Comparison of ENCODE assay signal across 12 cellular contexts in genomic region chr1:12496154-12496961, GRCh38.
DNase-seq lines count a peak whose midpoint lies in the region; ATAC-seq and TF ChIP-seq lines count a peak whose summit lies in the region.
"Had no signal": no experiment of that assay in that cellular context is flagged by ENCODE, and none has a peak within 500 bp of the region (broad histone marks: within the 10 kb centered on the region; RNA-seq: fewer than 3 reads in every experiment).

No MANE protein-coding gene starts in this region.

- H3K4me1 ChIP-seq in CD8-positive, alpha-beta T cell (ENCODE audit: insufficient read depth, low read length) = no peaks in the 10 kb centered on the region
- H3K4me1 ChIP-seq in right cardiac atrium (ENCODE audit: control insufficient read depth, insufficient read depth, low read length) = peaks cover 6% of the 10 kb centered on the region
- H3K4me1 ChIP-seq: colonic mucosa had no signal

- peak overlapping the region; percentile 53 for H3K27ac Mint-ChIP-seq in CD8-positive, alpha-beta T cell
- H3K27ac Mint-ChIP-seq in activated B cell treated with CpG ODN at 0.5 μM for 24 hours (peak overlapping the region; percentile 41), progenitor cell of endocrine pancreas (peak overlapping the region; percentile 4)
- H3K27ac Mint-ChIP-seq: activated T-cell treated with anti-CD3 and anti-CD28 coated beads, Interleukin-2, amount 50 U/mL, for 24 hours had no signal

- no peaks in the 10 kb centered on the region for H3K9me3 ChIP-seq in CD8-positive, alpha-beta T cell (ENCODE audit: low read length)
- H3K9me3 ChIP-seq in right cardiac atrium (ENCODE audit: control insufficient read depth, low read length) = no peaks in the 10 kb centered on the region
- H3K9me3 ChIP-seq: colonic mucosa had no signal

- H3K27ac ChIP-seq in CD8-positive, alpha-beta T cell (ENCODE audit: low read depth, low read length) = no peak overlapping the region
- H3K27ac ChIP-seq in right cardiac atrium (ENCODE audit: low read length) = peak overlapping the region; percentile 63
- H3K27ac ChIP-seq: colonic mucosa had no signal

- DNase-seq in CD8-positive, alpha-beta T cell = no peak
- DNase-seq in activated B cell treated with CpG ODN at 0.5 μM for 24 hours (no peak), right cardiac atrium (peak in 1 of 3 donors; percentile 81), progenitor cell of endocrine pancreas (ENCODE audit: low spot score, unreplicated experiment) (no peak), SHP77 (lab: John Stamatoyannopoulos, UW) (no peak), lower leg skin (ENCODE audit: low spot score in 2 of 2) (no peak), GM20000 (ENCODE audit: low spot score) (no peak), NCI-H82 treated with DMSO at 0.1 percent for 48 hours (lab: John Stamatoyannopoulos, UW; ENCODE audit: unreplicated experiment) (no peak)
- DNase-seq: activated T-cell treated with anti-CD3 and anti-CD28 coated beads, Interleukin-2, amount 50 U/mL, for 24 hours; colonic mucosa; NCI-H1417 treated with DMSO at 0.1 percent for 48 hours had no signal

- no peak overlapping the region for H3K4me3 Mint-ChIP-seq in CD8-positive, alpha-beta T cell
- H3K4me3 Mint-ChIP-seq in activated B cell treated with CpG ODN at 0.5 μM for 24 hours (no peak overlapping the region), progenitor cell of endocrine pancreas (ENCODE audit: low read depth) (no peak overlapping the region)
- H3K4me3 Mint-ChIP-seq: activated T-cell treated with anti-CD3 and anti-CD28 coated beads, Interleukin-2, amount 50 U/mL, for 24 hours; natural killer cell treated with Interleukin-12 subunit alpha and Interleukin-12 subunit beta and Interleukin-15 and Interleukin-18, amount 100 ng/mL, for 72 hours had no signal

- H3K27me3 ChIP-seq in CD8-positive, alpha-beta T cell (ENCODE audit: insufficient read depth, low read length) = no peaks in the 10 kb centered on the region
- no peaks in the 10 kb centered on the region for H3K27me3 ChIP-seq in right cardiac atrium (ENCODE audit: control insufficient read depth, insufficient read depth)
- H3K27me3 ChIP-seq: colonic mucosa had no signal

- CTCF ChIA-PET in CD8-positive, alpha-beta T cell (lab: Charles Lee) = no interaction called here
- CTCF ChIA-PET in activated B cell treated with CpG ODN at 0.5 μM for 24 hours (lab: Charles Lee) = no interaction called here

- TF ChIP-seq CTCF in CD8-positive, alpha-beta T cell (IDR thresholded peaks at IDR 0.05) = no peak
- TF ChIP-seq CTCF in activated B cell treated with CpG ODN at 0.5 μM for 24 hours (IDR thresholded peaks at IDR 0.05) (no peak), progenitor cell of endocrine pancreas (IDR thresholded peaks at IDR 0.05; ENCODE audit: unreplicated experiment) (no peak), lower leg skin (IDR thresholded peaks at IDR 0.05) (no peak), GM20000 (IDR thresholded peaks at IDR 0.05; ENCODE audit: extremely low read depth, missing control alignments) (no peak)

- H3K4me1 Mint-ChIP-seq in CD8-positive, alpha-beta T cell (ENCODE audit: low read depth) = peaks cover 20% of the 10 kb centered on the region
- H3K4me1 Mint-ChIP-seq in activated B cell treated with CpG ODN at 0.5 μM for 24 hours (peaks cover 16% of the 10 kb centered on the region), progenitor cell of endocrine pancreas (ENCODE audit: low read depth) (peaks cover 26% of the 10 kb centered on the region)

- no peaks in the 10 kb centered on the region for H3K9me3 Mint-ChIP-seq in CD8-positive, alpha-beta T cell
- H3K9me3 Mint-ChIP-seq in activated B cell treated with CpG ODN at 0.5 μM for 24 hours = no peaks in the 10 kb centered on the region
- no peaks in the 10 kb centered on the region for H3K9me3 Mint-ChIP-seq in progenitor cell of endocrine pancreas (ENCODE audit: low read depth)
- H3K9me3 Mint-ChIP-seq: activated T-cell treated with anti-CD3 and anti-CD28 coated beads, Interleukin-2, amount 50 U/mL, for 24 hours; natural killer cell treated with Interleukin-12 subunit alpha and Interleukin-12 subunit beta and Interleukin-15 and Interleukin-18, amount 100 ng/mL, for 72 hours had no signal

- intact Hi-C loops in CD8-positive, alpha-beta T cell (cut with DNase I, micrococcal nuclease) = no loop called here
- intact Hi-C loops in activated B cell treated with CpG ODN at 0.5 μM for 24 hours (cut with micrococcal nuclease) = no loop called here
- intact Hi-C loops in right cardiac atrium (cut with DNase I) = no loop called here
- intact Hi-C loops in lower leg skin (cut with DNase I; ENCODE audit: low total_unique reads) = no loop called here

- TF ChIP-seq POLR2A in lower leg skin (IDR thresholded peaks at IDR 0.05) = no peak

- H3K36me3 Mint-ChIP-seq in CD8-positive, alpha-beta T cell = peaks cover 53% of the 10 kb centered on the region
- H3K36me3 Mint-ChIP-seq in activated B cell treated with CpG ODN at 0.5 μM for 24 hours (ENCODE audit: low read depth) = peaks cover 56% of the 10 kb centered on the region
- H3K36me3 Mint-ChIP-seq in progenitor cell of endocrine pancreas (ENCODE audit: insufficient read depth) = peaks cover 19% of the 10 kb centered on the region

- H3K27me3 Mint-ChIP-seq in CD8-positive, alpha-beta T cell (ENCODE audit: low read depth) = no peaks in the 10 kb centered on the region
- H3K27me3 Mint-ChIP-seq in activated B cell treated with CpG ODN at 0.5 μM for 24 hours = no peaks in the 10 kb centered on the region
- no peaks in the 10 kb centered on the region for H3K27me3 Mint-ChIP-seq in progenitor cell of endocrine pancreas
- H3K27me3 Mint-ChIP-seq: activated T-cell treated with anti-CD3 and anti-CD28 coated beads, Interleukin-2, amount 50 U/mL, for 24 hours; natural killer cell treated with Interleukin-12 subunit alpha and Interleukin-12 subunit beta and Interleukin-15 and Interleukin-18, amount 100 ng/mL, for 72 hours had no signal

- ATAC-seq in CD8-positive, alpha-beta T cell = no peak
- ATAC-seq in activated B cell treated with CpG ODN at 0.5 μM for 24 hours (ENCODE audit: low read depth) (peak; percentile 68), right cardiac atrium (peak; percentile 90 to 93)
- ATAC-seq: natural killer cell treated with Interleukin-12 subunit alpha and Interleukin-12 subunit beta and Interleukin-15 and Interleukin-18, amount 100 ng/mL, for 72 hours had no signal

- POLR2A ChIA-PET in CD8-positive, alpha-beta T cell (lab: Charles Lee) = interaction anchor here (1.2 to 1.3 kb wide), 2 partner anchors 14 to 21 kb away, joined by 3 to 4 read pairs; no protein-coding TSS in a partner anchor
- POLR2A ChIA-PET in activated B cell treated with CpG ODN at 0.5 μM for 24 hours (lab: Charles Lee) = no interaction called here

- 39% methylated on average over 9 of the region's 9 CpGs for WGBS in right cardiac atrium
- WGBS in lower leg skin, 2 donors = 93 to 96% methylated on average over 9 of the region's 9 CpGs

- no peaks in the 10 kb centered on the region for H3K36me3 ChIP-seq in CD8-positive, alpha-beta T cell (ENCODE audit: insufficient read depth, low read length)

- no peak overlapping the region for H3K4me3 ChIP-seq in CD8-positive, alpha-beta T cell (ENCODE audit: low read depth, low read length)
- H3K4me3 ChIP-seq in right cardiac atrium (ENCODE audit: low read length) (no peak overlapping the region), lower leg skin (ENCODE audit: low read depth, poor library complexity, severe bottlenecking) (no peak overlapping the region)
- H3K4me3 ChIP-seq: colonic mucosa had no signal
